Comparison of ENCODE assay signal across 10 cellular contexts in genomic region chr17:19410875-19411291, GRCh38. TPM values are rescaled to one million over a fixed set of nuclear protein-coding genes. Genes with fewer than 3 reads are reported as not detected.
DNase-seq lines count a peak whose midpoint lies in the region; ATAC-seq, FAIRE-seq and TF ChIP-seq lines count a peak whose summit lies in the region.
"Had no signal": no experiment of that assay in that cellular context is flagged by ENCODE, and none has a peak within 500 bp of the region (broad histone marks: within the 10 kb centered on the region; RNA-seq: fewer than 3 reads in every experiment).

Gene RNF112 (plus strand): TSS chr17:19411232. CDS start chr17:19411409, 177 bp downstream.

- WGBS in hepatocyte (ENCODE audit: low lambda C conversion rate, missing lambda C conversion rate): 26% methylated on average over 13 of the region's 14 CpGs
- 54 to 71% methylated on average over 14 of the region's 14 CpGs for WGBS in sigmoid colon, 2 donors
- 27 to 47% (median 34%) methylated on average over 14 of the region's 14 CpGs for WGBS in small intestine, 3 donors

- H3K4me1 ChIP-seq in hepatocyte (ENCODE audit: insufficient read depth) (peaks cover 9% of the 10 kb centered on the region), sigmoid colon (peaks cover 0 to 29% (median 21%) of the 10 kb centered on the region in 4 donors), colonic mucosa (no peaks in the 10 kb centered on the region), small intestine (ENCODE audit: control insufficient read depth in 2 of 2, insufficient read depth in 1 of 2, low read depth in 1 of 2, low read length in 1 of 2) (no peaks in the 10 kb centered on the region)

- TF ChIP-seq CTCF in hepatocyte (IDR thresholded peaks at IDR 0.05; ENCODE audit: poor library complexity) (no peak), sigmoid colon (IDR thresholded peaks at IDR 0.05) (peak in 3 of 4 experiments; percentile 28 to 39 (median 36)), colonic mucosa (IDR thresholded peaks at IDR 0.05) (no peak)

- peak; percentile 54 for FAIRE-seq in HTR-8/SVneo (lab: Jason Lieb, UNC)
- FAIRE-seq in small intestine (lab: Jason Lieb, UNC): no peak

- intact Hi-C loops in sigmoid colon (cut with DNase I) (loop anchor here (5.0 kb wide), 1 partner anchor 49 kb away; the partner anchor contains the start of gene B9D1), colonic mucosa (cut with DNase I) (no loop called here)
- intact Hi-C loops in activated CD4-positive, alpha-beta T cell treated with anti-CD3 and anti-CD28 coated beads for 36 hours (cut with DNase I, micrococcal nuclease): no loop called here

- H3K4me3 Mint-ChIP-seq in activated CD4-positive, alpha-beta T cell treated with anti-CD3 and anti-CD28 coated beads for 36 hours: no peak within 1 kb of the TSS
- H3K4me3 Mint-ChIP-seq: IgD-negative memory B cell had no signal

- H3K9ac ChIP-seq in colonic mucosa (ENCODE audit: low read depth in 2 of 2, low read length in 2 of 2): peak within 1 kb of the TSS in 1 of 2 donors; percentile 43

- H3K27ac ChIP-seq in hepatocyte (peak within 1 kb of the TSS; percentile 48), sigmoid colon (peak within 1 kb of the TSS in 3 of 4 donors; percentile 41 to 75 (median 65)), colonic mucosa (no peak within 1 kb of the TSS), small intestine (ENCODE audit: low read depth in 1 of 2, low read length in 1 of 2) (no peak within 1 kb of the TSS)

- H4K20me1 ChIP-seq in hepatocyte (ENCODE audit: insufficient read depth, poor library complexity, severe bottlenecking): no peaks in the 10 kb centered on the region

- no peaks in the 10 kb centered on the region for H3K9me3 Mint-ChIP-seq in activated CD4-positive, alpha-beta T cell treated with anti-CD3 and anti-CD28 coated beads for 36 hours (ENCODE audit: low read depth)
- H3K9me3 Mint-ChIP-seq: IgD-negative memory B cell had no signal

- H3K27me3 Mint-ChIP-seq in activated CD4-positive, alpha-beta T cell treated with anti-CD3 and anti-CD28 coated beads for 36 hours: no peaks in the 10 kb centered on the region

- ATAC-seq in GM21367 (IDR thresholded peaks at IDR 0.05; ENCODE audit: unreplicated experiment): no peak
- no peak for ATAC-seq in activated CD4-positive, alpha-beta T cell treated with anti-CD3 and anti-CD28 coated beads for 36 hours

- H3K27me3 ChIP-seq in hepatocyte: no peaks in the 10 kb centered on the region
- H3K27me3 ChIP-seq in sigmoid colon: no peaks in the 10 kb centered on the region
- H3K27me3 ChIP-seq in colonic mucosa: no peaks in the 10 kb centered on the region
- no peaks in the 10 kb centered on the region for H3K27me3 ChIP-seq in small intestine (ENCODE audit: control insufficient read depth in 2 of 2, insufficient read depth in 2 of 2, low read length in 2 of 2)

- CTCF ChIA-PET in activated CD4-positive, alpha-beta T cell treated with anti-CD3 and anti-CD28 coated beads for 36 hours (lab: Charles Lee): no interaction called here

- H2AFZ ChIP-seq in hepatocyte: no peak within 1 kb of the TSS

- no peaks in the 10 kb centered on the region for H3K36me3 ChIP-seq in hepatocyte (replicated peaks; ENCODE audit: insufficient read depth, low read depth)
- peaks cover 0 to 16% (median 0%) of the 10 kb centered on the region in 4 donors for H3K36me3 ChIP-seq in sigmoid colon
- no peaks in the 10 kb centered on the region for H3K36me3 ChIP-seq in colonic mucosa
- no peaks in the 10 kb centered on the region for H3K36me3 ChIP-seq in small intestine (ENCODE audit: control insufficient read depth in 2 of 2, insufficient read depth in 2 of 2, low read length in 2 of 2)

- peak within 1 kb of the TSS; percentile 73 for H3K4me2 ChIP-seq in hepatocyte

- TF ChIP-seq POLR2A in sigmoid colon (IDR thresholded peaks at IDR 0.05): no peak

- H3K4me1 Mint-ChIP-seq in activated CD4-positive, alpha-beta T cell treated with anti-CD3 and anti-CD28 coated beads for 36 hours: no peaks in the 10 kb centered on the region

- H3K27ac Mint-ChIP-seq in activated CD4-positive, alpha-beta T cell treated with anti-CD3 and anti-CD28 coated beads for 36 hours: no peak within 1 kb of the TSS

- POLR2A ChIA-PET in activated CD4-positive, alpha-beta T cell treated with anti-CD3 and anti-CD28 coated beads for 36 hours (lab: Charles Lee): no interaction called here

- DNase-seq in HTR-8/SVneo (ENCODE audit: insufficient read length, low spot score) (no peak), anterior cingulate cortex (lab: John Stamatoyannopoulos, UW) (peak in 55 of 58 donors; percentile 13 to 90 (median 61)), hepatocyte (ENCODE audit: low spot score) (peak; percentile 55), sigmoid colon (no peak), colonic mucosa (no peak), small intestine (no peak)
- DNase-seq in activated CD4-positive, alpha-beta T cell treated with anti-CD3 and anti-CD28 coated beads for 36 hours: no peak

- H3K36me3 Mint-ChIP-seq in activated CD4-positive, alpha-beta T cell treated with anti-CD3 and anti-CD28 coated beads for 36 hours (ENCODE audit: low read depth): no peaks in the 10 kb centered on the region
- H3K36me3 Mint-ChIP-seq: IgD-negative memory B cell had no signal

- H3K9me3 ChIP-seq in hepatocyte (ENCODE audit: low read depth) (no peaks in the 10 kb centered on the region), sigmoid colon (no peaks in the 10 kb centered on the region), colonic mucosa (no peaks in the 10 kb centered on the region), small intestine (ENCODE audit: control insufficient read depth, low read depth) (no peaks in the 10 kb centered on the region)

- H3K9me2 ChIP-seq in hepatocyte (replicated peaks; ENCODE audit: insufficient read depth): no peaks in the 10 kb centered on the region

- TF ChIP-seq EP300 in sigmoid colon (IDR thresholded peaks at IDR 0.05): no peak

- no peaks in the 10 kb centered on the region for H3K79me2 ChIP-seq in hepatocyte

- H3K4me3 ChIP-seq in hepatocyte (no peak within 1 kb of the TSS), sigmoid colon (peak within 1 kb of the TSS; percentile 14 to 52 (median 38)), colonic mucosa (no peak within 1 kb of the TSS), small intestine (ENCODE audit: low read depth in 1 of 2, low read length in 2 of 2) (no peak within 1 kb of the TSS)

RNA-seq across cellular contexts. Expression of gene RNF112, which starts in this region (rescaled TPM):
- total RNA-seq in hepatocyte (5.4 and 7.8 TPM in 2 replicates), sigmoid colon (1 to 10 TPM; 3.8 to 8.6 (median 7.8) TPM), colonic mucosa (1 to 10 TPM; 2.4 to 4.3 TPM)
- polyA plus RNA-seq in hepatocyte (8.6 and 11.3 TPM in 2 replicates), sigmoid colon (1 to 10 TPM in 1 of 3 donors, under 1 TPM in 2; 0.60 to 7.2 (median 0.92) TPM), small intestine (1 to 10 TPM; 1.1 to 5.6 (median 2.7) TPM)
- under 1 TPM; 0.26 to 0.55 TPM for total RNA-seq in activated CD4-positive, alpha-beta T cell treated with anti-CD3 and anti-CD28 coated beads for 36 hours
- total RNA-seq: SK-MEL-5 had no signal
- polyA plus RNA-seq: IgD-negative memory B cell had no signal

Comparison
In these comparisons a context has a peak if more than half of its experiments do, and no peak if none do; other contexts are left out.
1. DNase-seq: peak in anterior cingulate cortex (55 of 58) and hepatocyte (single experiment); none in HTR-8/SVneo (single experiment), sigmoid colon (single experiment), colonic mucosa (single experiment), activated CD4-positive, alpha-beta T cell treated with anti-CD3 and anti-CD28 coated beads for 36 hours (single experiment) and small intestine (single experiment).
2. H3K27ac ChIP-seq: peak in hepatocyte (single experiment) and sigmoid colon (3 of 4); none in colonic mucosa (single experiment) and small intestine (0 of 2).
3. H3K4me3 ChIP-seq: peak in sigmoid colon (4 of 4); none in hepatocyte (single experiment), colonic mucosa (single experiment) and small intestine (0 of 2).
4. CTCF ChIP-seq: peak in sigmoid colon (3 of 4); none in hepatocyte (single experiment) and colonic mucosa (single experiment).